ENCODE assay signal across 13 cellular contexts in genomic region chr4:85761803-85762202, GRCh38.
A peak's percentile ranks its signal among the peaks of the same experiment; 100 is the strongest.
DNase-seq lines count a peak whose midpoint lies in the region; ATAC-seq and TF ChIP-seq lines count a peak whose summit lies in the region.
"Had no signal": no experiment of that assay in that cellular context is flagged by ENCODE, and none has a peak within 500 bp of the region (broad histone marks: within the 10 kb centered on the region; RNA-seq: fewer than 3 reads in every experiment).

No MANE protein-coding gene starts in this region.

- POLR2A ChIA-PET in GM10248 (lab: Yijun Ruan, JAX) = no interaction called here

- H3K27me3 Mint-ChIP-seq in CD14-positive monocyte (ENCODE audit: low read depth in 3 of 3) = peaks cover 0 to 1% (median 0%) of the 10 kb centered on the region in 3 donors

- peaks cover 18% of the 10 kb centered on the region for H3K4me1 Mint-ChIP-seq in CD14-positive monocyte

- peak overlapping the region; percentile 12 to 86 (median 61) for H3K27ac Mint-ChIP-seq in CD14-positive monocyte
- H3K27ac Mint-ChIP-seq: activated naive CD4-positive, alpha-beta T cell treated with anti-CD3 and anti-CD28 coated beads for 36 hours had no signal

- CTCF ChIA-PET in GM10248 (lab: Yijun Ruan, JAX) = interaction anchor here (1.0 to 3.9 kb wide), 10 partner anchors 10 to 208 kb away, joined by 3 to 23 read pairs (median 4); no protein-coding TSS in a partner anchor

- H3K36me3 ChIP-seq in brain microvascular endothelial cell (replicated peaks) = no peaks in the 10 kb centered on the region
- H3K36me3 ChIP-seq: BLaER1 had no signal

- H3K9me3 Mint-ChIP-seq in CD14-positive monocyte = no peaks in the 10 kb centered on the region
- H3K9me3 Mint-ChIP-seq: activated naive CD4-positive, alpha-beta T cell treated with anti-CD3 and anti-CD28 coated beads for 36 hours had no signal

- in situ Hi-C loops in brain microvascular endothelial cell (cut with HindIII; ENCODE audit: low pct_ligation_motif_present, low sequenced_read_pairs) = no loop called here

- H3K4me3 Mint-ChIP-seq in CD14-positive monocyte = no peak overlapping the region
- H3K4me3 Mint-ChIP-seq: activated naive CD4-positive, alpha-beta T cell treated with anti-CD3 and anti-CD28 coated beads for 36 hours had no signal

- DNase-seq in CD14-positive monocyte (ENCODE audit: low spot score) = peak; percentile 56
- DNase-seq in brain microvascular endothelial cell = peak; percentile 58
- DNase-seq in left cardiac atrium = peak; percentile 55
- peak; percentile 83 for DNase-seq in posterior vena cava (ENCODE audit: low spot score)
- DNase-seq in GM10248 (ENCODE audit: extremely low spot score) = no peak
- DNase-seq: activated CD4-positive, alpha-beta T cell treated with anti-CD3 and anti-CD28 coated beads, Interleukin-2, amount 50 U/mL, for 48 hours; activated naive CD4-positive, alpha-beta T cell treated with anti-CD3 and anti-CD28 coated beads for 36 hours; NCI-H2171; T-helper 1 cell had no signal

- peak overlapping the region; percentile 75 for H3K27ac ChIP-seq in brain microvascular endothelial cell
- H3K27ac ChIP-seq: BLaER1 had no signal

- H3K36me3 Mint-ChIP-seq in CD14-positive monocyte = peaks cover 10 to 11% of the 10 kb centered on the region in 2 donors

- no peak overlapping the region for H3K4me3 ChIP-seq in brain microvascular endothelial cell (ENCODE audit: low read depth, low read length)
- H3K4me3 ChIP-seq: BLaER1 had no signal

- ATAC-seq in left cardiac atrium = peak; percentile 48 to 77
- ATAC-seq in GM21367 (IDR thresholded peaks at IDR 0.05; ENCODE audit: unreplicated experiment) = no peak
- no peak for ATAC-seq in HG02763 (IDR thresholded peaks at IDR 0.05; ENCODE audit: unreplicated experiment)
- ATAC-seq in HG03108 (IDR thresholded peaks at IDR 0.05; ENCODE audit: unreplicated experiment) = no peak

- intact Hi-C loops in CD14-positive monocyte (cut with micrococcal nuclease) = no loop called here
- intact Hi-C loops in left cardiac atrium (cut with DNase I) = no loop called here
- intact Hi-C loops in posterior vena cava (cut with DNase I) = no loop called here

- TF ChIP-seq CTCF in CD14-positive monocyte (IDR thresholded peaks at IDR 0.05) (no peak), brain microvascular endothelial cell (IDR thresholded peaks at IDR 0.05; ENCODE audit: low read depth, low read length, missing control alignments) (no peak), GM10248 (IDR thresholded peaks at IDR 0.05; ENCODE audit: control extremely low read depth, extremely low read depth, low read depth, missing control alignments) (no peak)

- H3K27me3 ChIP-seq in brain microvascular endothelial cell (replicated peaks) = no peaks in the 10 kb centered on the region
- H3K27me3 ChIP-seq: BLaER1 had no signal

Comparison
In these comparisons a context has a peak if more than half of its experiments do, and no peak if none do; other contexts are left out.
1. ATAC-seq: peak in left cardiac atrium (2 of 2); none in GM21367 (single experiment), HG02763 (single experiment) and HG03108 (single experiment).